Comparison of ENCODE assay signal across 8 cellular contexts in genomic region chr2:169038338-169038757, GRCh38. TPM values are rescaled to one million over a fixed set of nuclear protein-coding genes. Genes with fewer than 3 reads are reported as not detected.
DNase-seq lines count a peak whose midpoint lies in the region; ATAC-seq and TF ChIP-seq lines count a peak whose summit lies in the region.

No MANE protein-coding gene starts in this region.

- no peak for TF ChIP-seq CTCF in osteoblast (IDR thresholded peaks at IDR 0.05; ENCODE audit: extremely low read depth, low read depth, low read length)

- H4K20me1 ChIP-seq in osteoblast (ENCODE audit: insufficient read depth, low read length): no peaks in the 10 kb centered on the region

- no peaks in the 10 kb centered on the region for H3K79me2 ChIP-seq in osteoblast (ENCODE audit: insufficient read depth, low read length)

- intact Hi-C loops in Right ventricle myocardium inferior (cut with DNase I): no loop called here

- no peak overlapping the region for H2AFZ ChIP-seq in osteoblast (ENCODE audit: low read length)

- no peak overlapping the region for H3K4me2 ChIP-seq in osteoblast (ENCODE audit: insufficient read depth, low read length)

- DNase-seq in GM19238 (ENCODE audit: insufficient read length, low spot score) (peak; percentile 5), SKM-1 treated with dmso at 0.1 percent for 144 hours (lab: John Stamatoyannopoulos, UW; ENCODE audit: unreplicated experiment) (peak; percentile 73), osteoblast (ENCODE audit: insufficient read length, low spot score, missing footprints) (peak; percentile 81), Right ventricle myocardium inferior (ENCODE audit: missing footprints) (no peak), middle frontal gyrus (ENCODE audit: extremely low spot score, low spot score) (no peak), nucleus accumbens (lab: John Stamatoyannopoulos, UW) (no peak), NCI-H1694 (lab: John Stamatoyannopoulos, UW) (no peak)

- H3K36me3 ChIP-seq in osteoblast (ENCODE audit: insufficient read depth, low read length): no peaks in the 10 kb centered on the region

- H3K4me1 ChIP-seq in osteoblast (ENCODE audit: insufficient read depth, low read length): no peaks in the 10 kb centered on the region

- ATAC-seq in HG03025 (IDR thresholded peaks at IDR 0.05; ENCODE audit: low FRiP score, unreplicated experiment) (peak; percentile 56), Right ventricle myocardium inferior (no peak)

- no peaks in the 10 kb centered on the region for H3K27me3 ChIP-seq in osteoblast (ENCODE audit: insufficient read depth, low read length)

- no peak overlapping the region for H3K4me3 ChIP-seq in osteoblast (ENCODE audit: insufficient read depth, low read length)

- H3K27ac ChIP-seq in osteoblast (ENCODE audit: low read depth, low read length): peak overlapping the region; percentile 4

- peaks cover 2% of the 10 kb centered on the region for H3K9me3 ChIP-seq in osteoblast (ENCODE audit: low read depth, low read length)

RNA-seq across cellular contexts. Expression of gene ABCB11, which starts 7.2 kb away (rescaled TPM):
- total RNA-seq in osteoblast (under 0.01 TPM in 1 of 2 replicates, not detected in the other), Right ventricle myocardium inferior (0.32 TPM)

RNA-seq across cellular contexts. Expression of gene DHRS9, which starts 31.0 kb away (rescaled TPM):
- total RNA-seq in osteoblast (not detected in 2 replicates), Right ventricle myocardium inferior (0.81 TPM)

Comparison
In these comparisons a context has a peak if more than half of its experiments do, and no peak if none do; other contexts are left out.
1. DNase-seq: peak in GM19238 (single experiment), SKM-1 treated with dmso at 0.1 percent for 144 hours (single experiment) and osteoblast (single experiment); none in Right ventricle myocardium inferior (single experiment), middle frontal gyrus (single experiment), nucleus accumbens (0 of 56) and NCI-H1694 (single experiment).